26 cellular contexts compared by ENCODE assay signal in genomic region chr6:106237286-106237685, GRCh38.
"Had no signal": no experiment of that assay in that cellular context is flagged by ENCODE, and none has a peak within 500 bp of the region (broad histone marks: within the 10 kb centered on the region; RNA-seq: fewer than 3 reads in every experiment).

No MANE protein-coding gene starts in this region.

- H3K4me3 ChIP-seq: colonic mucosa, coronary artery, dorsolateral prefrontal cortex, esophagus muscularis mucosa, esophagus squamous epithelium, gastrocnemius medialis, gastroesophageal sphincter, heart left ventricle, heart right ventricle had no signal

- H3K27ac ChIP-seq: colonic mucosa, coronary artery, dorsolateral prefrontal cortex, epithelial cell of prostate, esophagus muscularis mucosa, esophagus squamous epithelium, foreskin keratinocyte, gastrocnemius medialis, gastroesophageal sphincter, heart left ventricle, heart right ventricle had no signal

- H3K9me3 ChIP-seq: colonic mucosa, esophagus muscularis mucosa, esophagus squamous epithelium, gastrocnemius medialis, gastroesophageal sphincter had no signal

- DNase-seq: colonic mucosa; cortex of kidney; dermis blood vessel endothelial cell; dorsolateral prefrontal cortex; effector CD4-positive, alpha-beta T cell; effector CD8-positive, alpha-beta T cell; effector memory CD4-positive, alpha-beta T cell; effector memory CD8-positive, alpha-beta T cell; endodermal cell; erythroblast; esophagus squamous epithelium; foreskin fibroblast; foreskin keratinocyte; foreskin melanocyte; gastrocnemius medialis; glutamatergic neuron; head of caudate nucleus; heart left ventricle; heart right ventricle had no signal

- H3K4me1 ChIP-seq: colonic mucosa, esophagus muscularis mucosa, esophagus squamous epithelium, foreskin keratinocyte, gastrocnemius medialis, gastroesophageal sphincter, heart left ventricle, heart right ventricle had no signal

- H3K27me3 ChIP-seq: colonic mucosa, dorsolateral prefrontal cortex, esophagus muscularis mucosa, esophagus squamous epithelium, foreskin keratinocyte, gastrocnemius medialis, gastroesophageal sphincter, heart left ventricle, heart right ventricle had no signal

- H3K36me3 ChIP-seq: colonic mucosa, gastrocnemius medialis, heart left ventricle had no signal

- ATAC-seq: effector memory CD8-positive, alpha-beta T cell; esophagus mucosa; foreskin keratinocyte; gastrocnemius medialis; gastroesophageal sphincter; heart left ventricle; heart right ventricle had no signal

- FAIRE-seq: endometrium, endothelial cell of umbilical vein had no signal
